In the genomic region with DNA sequence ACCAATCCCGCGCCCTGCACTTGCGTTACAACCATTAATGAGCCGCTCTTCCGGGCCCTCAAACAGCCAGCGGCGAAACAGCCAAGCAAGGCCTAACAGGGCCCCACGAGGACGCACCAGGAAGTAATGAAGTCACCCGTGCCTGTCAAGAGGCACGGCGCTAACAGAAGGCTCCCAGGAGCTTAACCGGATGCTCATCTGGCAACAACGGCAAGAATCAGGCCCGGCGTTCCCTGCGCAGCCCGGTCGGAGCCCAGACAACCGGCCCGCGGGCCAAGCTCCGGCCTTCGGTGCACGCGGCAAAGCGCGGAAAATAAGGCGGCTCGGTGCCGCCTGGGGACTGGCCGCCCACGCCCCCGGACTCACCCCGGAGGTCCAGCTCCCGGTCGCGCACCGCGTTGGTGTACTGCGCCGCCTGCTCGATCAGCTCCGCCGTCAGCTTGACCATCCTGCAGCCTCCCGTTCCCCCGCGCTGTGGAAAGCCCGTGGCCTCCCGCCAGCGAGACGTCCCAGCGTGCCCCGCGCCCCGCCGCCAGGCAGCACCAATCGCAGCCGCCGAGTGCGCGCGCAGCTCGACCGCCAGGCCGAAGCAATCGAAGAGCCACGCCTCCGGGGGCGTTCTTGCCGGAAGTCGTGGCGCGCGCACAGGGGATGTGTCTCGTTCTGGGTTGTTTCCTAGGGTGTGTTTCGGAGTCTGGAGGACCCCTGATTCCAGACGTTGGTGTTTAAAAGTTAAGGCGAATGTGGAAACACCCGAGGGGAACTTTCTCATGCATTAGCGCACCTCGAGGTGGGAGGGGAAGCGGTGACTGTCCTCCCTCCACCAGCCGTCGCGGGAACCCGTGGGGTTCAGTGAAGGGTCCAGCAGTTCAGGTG, we compare ENCODE assay signal across 1 cellular context.
TF ChIP-seq lines count a peak whose summit lies in the region.

A gene (minus strand): TSS at position 518 of the 876 bp plus-strand sequence. CDS start 70 bp downstream, at position 448.

TF ChIP-seq in K562, 482 proteins besides CTCF, POLR2A, EP300 and RAD21 (continued from another document and continues in another):
- TF ChIP-seq, protein P1, sequence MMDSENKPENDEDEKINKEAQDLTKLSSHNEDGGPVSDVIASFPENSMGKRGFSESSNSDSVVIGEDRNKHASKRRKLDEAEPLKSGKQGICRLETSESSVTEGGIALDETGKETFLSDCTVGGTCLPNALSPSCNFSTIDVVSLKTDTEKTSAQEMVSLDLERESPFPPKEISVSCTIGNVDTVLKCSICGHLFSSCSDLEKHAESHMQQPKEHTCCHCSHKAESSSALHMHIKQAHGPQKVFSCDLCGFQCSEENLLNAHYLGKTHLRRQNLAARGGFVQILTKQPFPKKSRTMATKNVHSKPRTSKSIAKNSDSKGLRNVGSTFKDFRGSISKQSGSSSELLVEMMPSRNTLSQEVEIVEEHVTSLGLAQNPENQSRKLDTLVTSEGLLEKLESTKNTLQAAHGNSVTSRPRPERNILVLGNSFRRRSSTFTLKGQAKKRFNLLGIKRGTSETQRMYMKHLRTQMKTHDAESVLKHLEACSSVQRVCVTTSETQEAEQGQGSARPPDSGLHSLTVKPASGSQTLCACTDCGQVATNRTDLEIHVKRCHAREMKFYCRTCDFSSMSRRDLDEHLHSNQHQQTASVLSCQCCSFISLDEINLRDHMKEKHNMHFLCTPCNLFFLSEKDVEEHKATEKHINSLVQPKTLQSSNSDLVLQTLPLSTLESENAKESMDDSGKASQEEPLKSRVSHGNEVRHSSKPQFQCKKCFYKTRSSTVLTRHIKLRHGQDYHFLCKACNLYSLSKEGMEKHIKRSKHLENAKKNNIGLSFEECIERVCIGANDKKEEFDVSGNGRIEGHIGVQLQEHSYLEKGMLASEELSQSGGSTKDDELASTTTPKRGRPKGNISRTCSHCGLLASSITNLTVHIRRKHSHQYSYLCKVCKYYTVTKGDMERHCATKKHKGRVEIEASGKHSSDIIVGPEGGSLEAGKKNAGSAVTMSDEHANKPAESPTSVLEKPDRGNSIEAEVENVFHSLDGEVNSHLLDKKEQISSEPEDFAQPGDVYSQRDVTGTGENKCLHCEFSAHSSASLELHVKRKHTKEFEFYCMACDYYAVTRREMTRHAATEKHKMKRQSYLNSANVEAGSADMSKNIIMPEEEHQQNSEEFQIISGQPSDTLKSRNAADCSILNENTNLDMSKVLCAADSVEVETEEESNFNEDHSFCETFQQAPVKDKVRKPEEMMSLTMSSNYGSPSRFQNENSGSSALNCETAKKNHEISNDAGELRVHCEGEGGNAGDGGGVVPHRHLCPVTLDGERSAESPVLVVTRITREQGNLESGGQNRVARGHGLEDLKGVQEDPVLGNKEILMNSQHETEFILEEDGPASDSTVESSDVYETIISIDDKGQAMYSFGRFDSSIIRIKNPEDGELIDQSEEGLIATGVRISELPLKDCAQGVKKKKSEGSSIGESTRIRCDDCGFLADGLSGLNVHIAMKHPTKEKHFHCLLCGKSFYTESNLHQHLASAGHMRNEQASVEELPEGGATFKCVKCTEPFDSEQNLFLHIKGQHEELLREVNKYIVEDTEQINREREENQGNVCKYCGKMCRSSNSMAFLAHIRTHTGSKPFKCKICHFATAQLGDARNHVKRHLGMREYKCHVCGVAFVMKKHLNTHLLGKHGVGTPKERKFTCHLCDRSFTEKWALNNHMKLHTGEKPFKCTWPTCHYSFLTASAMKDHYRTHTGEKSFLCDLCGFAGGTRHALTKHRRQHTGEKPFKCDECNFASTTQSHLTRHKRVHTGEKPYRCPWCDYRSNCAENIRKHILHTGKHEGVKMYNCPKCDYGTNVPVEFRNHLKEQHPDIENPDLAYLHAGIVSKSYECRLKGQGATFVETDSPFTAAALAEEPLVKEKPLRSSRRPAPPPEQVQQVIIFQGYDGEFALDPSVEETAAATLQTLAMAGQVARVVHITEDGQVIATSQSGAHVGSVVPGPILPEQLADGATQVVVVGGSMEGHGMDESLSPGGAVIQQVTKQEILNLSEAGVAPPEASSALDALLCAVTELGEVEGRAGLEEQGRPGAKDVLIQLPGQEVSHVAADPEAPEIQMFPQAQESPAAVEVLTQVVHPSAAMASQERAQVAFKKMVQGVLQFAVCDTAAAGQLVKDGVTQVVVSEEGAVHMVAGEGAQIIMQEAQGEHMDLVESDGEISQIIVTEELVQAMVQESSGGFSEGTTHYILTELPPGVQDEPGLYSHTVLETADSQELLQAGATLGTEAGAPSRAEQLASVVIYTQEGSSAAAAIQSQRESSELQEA (IDR thresholded peaks at IDR 0.05; ENCODE audit: low read depth) = no peak
- TF ChIP-seq, protein P2, sequence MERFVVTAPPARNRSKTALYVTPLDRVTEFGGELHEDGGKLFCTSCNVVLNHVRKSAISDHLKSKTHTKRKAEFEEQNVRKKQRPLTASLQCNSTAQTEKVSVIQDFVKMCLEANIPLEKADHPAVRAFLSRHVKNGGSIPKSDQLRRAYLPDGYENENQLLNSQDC (CRISPR knock-in tag; IDR thresholded peaks at IDR 0.05) = no peak
- TF ChIP-seq BDP1 (IDR thresholded peaks at IDR 0.05; ENCODE audit: insufficient read depth, insufficient read length) (no peak), HDAC3 (IDR thresholded peaks at IDR 0.05; ENCODE audit: borderline replicate concordance, partially characterized antibody) (no peak), ESRRB (CRISPR knock-in tag; IDR thresholded peaks at IDR 0.05; ENCODE audit: borderline replicate concordance) (no peak), WHSC1 (IDR thresholded peaks at IDR 0.05; ENCODE audit: low read length) (no peak), SP2 (IDR thresholded peaks at IDR 0.05; ENCODE audit: extremely low read depth, low read depth, low read length, poor library complexity, severe bottlenecking) (no peak), ZNF696 (CRISPR knock-in tag; conservative IDR thresholded peaks at IDR 0.05) (no peak), MTA1 (IDR thresholded peaks at IDR 0.05; ENCODE audit: borderline replicate concordance) (no peak), SIRT6 (IDR thresholded peaks at IDR 0.05; ENCODE audit: low read depth, low read length) (no peak), TGIF2 (CRISPR knock-in tag; IDR thresholded peaks at IDR 0.05) (0 out of 2 replicates have a peak, but pooled peaks have one; percentile 55), MYNN (IDR thresholded peaks at IDR 0.05) (no peak), MYNN (CRISPR knock-in tag; IDR thresholded peaks at IDR 0.05) (no peak), NFRKB (IDR thresholded peaks at IDR 0.05; ENCODE audit: low read depth) (no peak), RUNX1 (IDR thresholded peaks at IDR 0.05; ENCODE audit: low read depth) (no peak), CTBP1 (IDR thresholded peaks at IDR 0.05; ENCODE audit: borderline replicate concordance) (peak; percentile 72; the same call in 1 of the 2 replicates), FOXP1 (CRISPR knock-in tag; IDR thresholded peaks at IDR 0.05) (peak; percentile 78; the same call in 1 of the 2 replicates), CBFA2T2 (conservative IDR thresholded peaks at IDR 0.05) (no peak), PPARD (CRISPR knock-in tag; IDR thresholded peaks at IDR 0.05) (no peak), HSF4 (CRISPR knock-in tag; IDR thresholded peaks at IDR 0.05; ENCODE audit: borderline replicate concordance) (no peak), MAFG (tag; conservative IDR thresholded peaks at IDR 0.05) (no peak), SREBF2 (CRISPR knock-in tag; IDR thresholded peaks at IDR 0.05) (no peak), HNRNPL (IDR thresholded peaks at IDR 0.05; ENCODE audit: low read depth, low read length) (no peak), ZNF316 (IDR thresholded peaks at IDR 0.05) (peak; percentile 24; the same call in 1 of the 2 replicates), U2AF2 (optimal IDR thresholded peaks at IDR 0.05; ENCODE audit: low read depth, low read length) (no peak), CBX5 (IDR thresholded peaks at IDR 0.05; ENCODE audit: borderline replicate concordance, low read depth) (no peak; the same call in 1 of the 2 replicates), DNMT1 (IDR thresholded peaks at IDR 0.05) (no peak), RFX5 (IDR thresholded peaks at IDR 0.05; ENCODE audit: low read depth, low read length) (no peak), HDAC6 (IDR thresholded peaks at IDR 0.05; ENCODE audit: low read depth, low read length) (no peak), MED1 (CRISPR knock-in tag; IDR thresholded peaks at IDR 0.05; ENCODE audit: borderline replicate concordance) (no peak), PTRF (tag; IDR thresholded peaks at IDR 0.05) (no peak), PHF21A (IDR thresholded peaks at IDR 0.05; ENCODE audit: borderline replicate concordance, low read depth) (no peak), STAT5B (CRISPR knock-in tag; IDR thresholded peaks at IDR 0.05) (no peak), MAFK (IDR thresholded peaks at IDR 0.05; ENCODE audit: low read length) (peak; percentile 13; the same call in 1 of the 2 replicates), LARP7 (IDR thresholded peaks at IDR 0.05) (no peak), MCM3 (IDR thresholded peaks at IDR 0.05) (no peak), ARID2 (IDR thresholded peaks at IDR 0.05) (no peak), DACH1 (IDR thresholded peaks at IDR 0.05; ENCODE audit: partially characterized antibody) (no peak), NUFIP1 (IDR thresholded peaks at IDR 0.05; ENCODE audit: partially characterized antibody) (no peak)
- TF ChIP-seq, protein P3, sequence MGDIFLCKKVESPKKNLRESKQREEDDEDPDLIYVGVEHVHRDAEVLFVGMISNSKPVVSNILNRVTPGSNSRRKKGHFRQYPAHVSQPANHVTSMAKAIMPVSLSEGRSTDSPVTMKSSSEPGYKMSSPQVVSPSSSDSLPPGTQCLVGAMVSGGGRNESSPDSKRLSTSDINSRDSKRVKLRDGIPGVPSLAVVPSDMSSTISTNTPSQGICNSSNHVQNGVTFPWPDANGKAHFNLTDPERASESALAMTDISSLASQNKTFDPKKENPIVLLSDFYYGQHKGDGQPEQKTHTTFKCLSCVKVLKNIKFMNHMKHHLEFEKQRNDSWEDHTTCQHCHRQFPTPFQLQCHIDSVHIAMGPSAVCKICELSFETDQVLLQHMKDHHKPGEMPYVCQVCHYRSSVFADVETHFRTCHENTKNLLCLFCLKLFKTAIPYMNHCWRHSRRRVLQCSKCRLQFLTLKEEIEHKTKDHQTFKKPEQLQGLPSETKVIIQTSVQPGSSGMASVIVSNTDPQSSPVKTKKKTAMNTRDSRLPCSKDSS (IDR thresholded peaks at IDR 0.05; ENCODE audit: low read depth, partially characterized antibody) = no peak
- TF ChIP-seq, protein P4, sequence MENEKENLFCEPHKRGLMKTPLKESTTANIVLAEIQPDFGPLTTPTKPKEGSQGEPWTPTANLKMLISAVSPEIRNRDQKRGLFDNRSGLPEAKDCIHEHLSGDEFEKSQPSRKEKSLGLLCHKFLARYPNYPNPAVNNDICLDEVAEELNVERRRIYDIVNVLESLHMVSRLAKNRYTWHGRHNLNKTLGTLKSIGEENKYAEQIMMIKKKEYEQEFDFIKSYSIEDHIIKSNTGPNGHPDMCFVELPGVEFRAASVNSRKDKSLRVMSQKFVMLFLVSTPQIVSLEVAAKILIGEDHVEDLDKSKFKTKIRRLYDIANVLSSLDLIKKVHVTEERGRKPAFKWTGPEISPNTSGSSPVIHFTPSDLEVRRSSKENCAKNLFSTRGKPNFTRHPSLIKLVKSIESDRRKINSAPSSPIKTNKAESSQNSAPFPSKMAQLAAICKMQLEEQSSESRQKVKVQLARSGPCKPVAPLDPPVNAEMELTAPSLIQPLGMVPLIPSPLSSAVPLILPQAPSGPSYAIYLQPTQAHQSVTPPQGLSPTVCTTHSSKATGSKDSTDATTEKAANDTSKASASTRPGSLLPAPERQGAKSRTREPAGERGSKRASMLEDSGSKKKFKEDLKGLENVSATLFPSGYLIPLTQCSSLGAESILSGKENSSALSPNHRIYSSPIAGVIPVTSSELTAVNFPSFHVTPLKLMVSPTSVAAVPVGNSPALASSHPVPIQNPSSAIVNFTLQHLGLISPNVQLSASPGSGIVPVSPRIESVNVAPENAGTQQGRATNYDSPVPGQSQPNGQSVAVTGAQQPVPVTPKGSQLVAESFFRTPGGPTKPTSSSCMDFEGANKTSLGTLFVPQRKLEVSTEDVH (IDR thresholded peaks at IDR 0.05; ENCODE audit: low read depth, partially characterized antibody) = peak; percentile 55
- TF ChIP-seq, protein P5, sequence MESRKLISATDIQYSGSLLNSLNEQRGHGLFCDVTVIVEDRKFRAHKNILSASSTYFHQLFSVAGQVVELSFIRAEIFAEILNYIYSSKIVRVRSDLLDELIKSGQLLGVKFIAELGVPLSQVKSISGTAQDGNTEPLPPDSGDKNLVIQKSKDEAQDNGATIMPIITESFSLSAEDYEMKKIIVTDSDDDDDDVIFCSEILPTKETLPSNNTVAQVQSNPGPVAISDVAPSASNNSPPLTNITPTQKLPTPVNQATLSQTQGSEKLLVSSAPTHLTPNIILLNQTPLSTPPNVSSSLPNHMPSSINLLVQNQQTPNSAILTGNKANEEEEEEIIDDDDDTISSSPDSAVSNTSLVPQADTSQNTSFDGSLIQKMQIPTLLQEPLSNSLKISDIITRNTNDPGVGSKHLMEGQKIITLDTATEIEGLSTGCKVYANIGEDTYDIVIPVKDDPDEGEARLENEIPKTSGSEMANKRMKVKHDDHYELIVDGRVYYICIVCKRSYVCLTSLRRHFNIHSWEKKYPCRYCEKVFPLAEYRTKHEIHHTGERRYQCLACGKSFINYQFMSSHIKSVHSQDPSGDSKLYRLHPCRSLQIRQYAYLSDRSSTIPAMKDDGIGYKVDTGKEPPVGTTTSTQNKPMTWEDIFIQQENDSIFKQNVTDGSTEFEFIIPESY (CRISPR knock-in tag; IDR thresholded peaks at IDR 0.05) = peak; percentile 49; the same call in 1 of the 2 replicates
- TF ChIP-seq, protein P6, sequence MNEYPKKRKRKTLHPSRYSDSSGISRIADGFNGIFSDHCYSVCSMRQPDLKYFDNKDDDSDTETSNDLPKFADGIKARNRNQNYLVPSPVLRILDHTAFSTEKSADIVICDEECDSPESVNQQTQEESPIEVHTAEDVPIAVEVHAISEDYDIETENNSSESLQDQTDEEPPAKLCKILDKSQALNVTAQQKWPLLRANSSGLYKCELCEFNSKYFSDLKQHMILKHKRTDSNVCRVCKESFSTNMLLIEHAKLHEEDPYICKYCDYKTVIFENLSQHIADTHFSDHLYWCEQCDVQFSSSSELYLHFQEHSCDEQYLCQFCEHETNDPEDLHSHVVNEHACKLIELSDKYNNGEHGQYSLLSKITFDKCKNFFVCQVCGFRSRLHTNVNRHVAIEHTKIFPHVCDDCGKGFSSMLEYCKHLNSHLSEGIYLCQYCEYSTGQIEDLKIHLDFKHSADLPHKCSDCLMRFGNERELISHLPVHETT (CRISPR knock-in tag; conservative IDR thresholded peaks at IDR 0.05 in 1 of 2, IDR thresholded peaks at IDR 0.05 in 1 of 2) = peak in 1 of 2 experiments; percentile 96; a peak in 2 of 4 replicates
- TF ChIP-seq, protein P7, sequence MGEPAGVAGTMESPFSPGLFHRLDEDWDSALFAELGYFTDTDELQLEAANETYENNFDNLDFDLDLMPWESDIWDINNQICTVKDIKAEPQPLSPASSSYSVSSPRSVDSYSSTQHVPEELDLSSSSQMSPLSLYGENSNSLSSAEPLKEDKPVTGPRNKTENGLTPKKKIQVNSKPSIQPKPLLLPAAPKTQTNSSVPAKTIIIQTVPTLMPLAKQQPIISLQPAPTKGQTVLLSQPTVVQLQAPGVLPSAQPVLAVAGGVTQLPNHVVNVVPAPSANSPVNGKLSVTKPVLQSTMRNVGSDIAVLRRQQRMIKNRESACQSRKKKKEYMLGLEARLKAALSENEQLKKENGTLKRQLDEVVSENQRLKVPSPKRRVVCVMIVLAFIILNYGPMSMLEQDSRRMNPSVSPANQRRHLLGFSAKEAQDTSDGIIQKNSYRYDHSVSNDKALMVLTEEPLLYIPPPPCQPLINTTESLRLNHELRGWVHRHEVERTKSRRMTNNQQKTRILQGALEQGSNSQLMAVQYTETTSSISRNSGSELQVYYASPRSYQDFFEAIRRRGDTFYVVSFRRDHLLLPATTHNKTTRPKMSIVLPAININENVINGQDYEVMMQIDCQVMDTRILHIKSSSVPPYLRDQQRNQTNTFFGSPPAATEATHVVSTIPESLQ (CRISPR knock-in tag; IDR thresholded peaks at IDR 0.05) = no peak
